17 cellular contexts compared by ENCODE assay signal in genomic region chr11:120680322-120680721, GRCh38.
DNase-seq lines count a peak whose midpoint lies in the region; ATAC-seq, FAIRE-seq and TF ChIP-seq lines count a peak whose summit lies in the region.
"Had no signal": no experiment of that assay in that cellular context is flagged by ENCODE, and none has a peak within 500 bp of the region (broad histone marks: within the 10 kb centered on the region; RNA-seq: fewer than 3 reads in every experiment).

No MANE protein-coding gene starts in this region.

- no peak for FAIRE-seq in H1 (lab: Jason Lieb, UNC)
- FAIRE-seq: GM18507 had no signal

- DNase-seq in activated CD4-positive, alpha-beta T cell treated with anti-CD3 and anti-CD28 coated beads for 36 hours, result no peak
- DNase-seq in activated CD4-positive, alpha-beta T cell treated with anti-CD3 and anti-CD28 coated beads for 4 hours, result no peak
- DNase-seq in PC-3, result peak; percentile 33
- DNase-seq in H1 (ENCODE audit: low read depth in 1 of 2, low spot score in 2 of 2), result no peak
- DNase-seq in stimulated activated effector memory CD8-positive, alpha-beta T cell treated with anti-CD3 and anti-CD28 coated beads, Interleukin-12 subunit alpha, Interleukin-12 subunit beta, amount 100 ng/mL, for 72 hours (ENCODE audit: low spot score in 2 of 2), result no peak
- DNase-seq: AML-193; CD8-positive, alpha-beta memory T cell; DMS53; GF-D8; GM23248; H7 had no signal

- no peak overlapping the region for H4K5ac ChIP-seq in H1 (ENCODE audit: insufficient read length, low read depth, low read length)

- no peak overlapping the region for H3K4me3 Mint-ChIP-seq in activated CD4-positive, alpha-beta T cell treated with anti-CD3 and anti-CD28 coated beads for 36 hours
- H3K4me3 Mint-ChIP-seq in stimulated activated effector memory CD8-positive, alpha-beta T cell treated with anti-CD3 and anti-CD28 coated beads, Interleukin-12 subunit alpha, Interleukin-12 subunit beta, amount 100 ng/mL, for 72 hours, result no peak overlapping the region
- H3K4me3 Mint-ChIP-seq: CD8-positive, alpha-beta memory T cell; IgD-negative memory B cell had no signal

- no peak overlapping the region for H3K14ac ChIP-seq in H1 (ENCODE audit: insufficient read length)

- no peak overlapping the region for H2BK20ac ChIP-seq in H1 (ENCODE audit: low read length)

- no peak overlapping the region for H2AFZ ChIP-seq in PC-3 (ENCODE audit: low read length)
- no peak overlapping the region for H2AFZ ChIP-seq in H1 (ENCODE audit: low read length)
- H2AFZ ChIP-seq: GM23248 had no signal

- H4K91ac ChIP-seq in H1 (replicated peaks; ENCODE audit: insufficient read length, low read length), result no peak overlapping the region

- H3K9me3 Mint-ChIP-seq in activated CD4-positive, alpha-beta T cell treated with anti-CD3 and anti-CD28 coated beads for 36 hours (ENCODE audit: low read depth), result no peaks in the 10 kb centered on the region
- no peaks in the 10 kb centered on the region for H3K9me3 Mint-ChIP-seq in stimulated activated effector memory CD8-positive, alpha-beta T cell treated with anti-CD3 and anti-CD28 coated beads, Interleukin-12 subunit alpha, Interleukin-12 subunit beta, amount 100 ng/mL, for 72 hours
- H3K9me3 Mint-ChIP-seq: CD8-positive, alpha-beta memory T cell had no signal

- no peaks in the 10 kb centered on the region for H3K36me3 Mint-ChIP-seq in activated CD4-positive, alpha-beta T cell treated with anti-CD3 and anti-CD28 coated beads for 36 hours (ENCODE audit: low read depth)
- no peaks in the 10 kb centered on the region for H3K36me3 Mint-ChIP-seq in stimulated activated effector memory CD8-positive, alpha-beta T cell treated with anti-CD3 and anti-CD28 coated beads, Interleukin-12 subunit alpha, Interleukin-12 subunit beta, amount 100 ng/mL, for 72 hours
- H3K36me3 Mint-ChIP-seq: CD8-positive, alpha-beta memory T cell; IgD-negative memory B cell had no signal

- no peak overlapping the region for H3K27ac ChIP-seq in PC-3 (ENCODE audit: low read length)
- H3K27ac ChIP-seq in H1 (ENCODE audit: low read depth, low read length), result no peak overlapping the region
- H3K27ac ChIP-seq: 22Rv1, BLaER1, GM23248 had no signal

- no peak overlapping the region for H4K8ac ChIP-seq in H1 (ENCODE audit: extremely low read depth, insufficient read depth, low read length)

- no peak overlapping the region for H3K4me3 ChIP-seq in PC-3 (ENCODE audit: low read length)
- H3K4me3 ChIP-seq in H1 (ENCODE audit: extremely low read depth in 1 of 4, insufficient read depth in 2 of 4, low read depth in 3 of 4, low read length in 4 of 4), result no peak overlapping the region
- H3K4me3 ChIP-seq: BLaER1, GM23248 had no signal

- H4K20me1 ChIP-seq in PC-3 (ENCODE audit: low read length) (no peaks in the 10 kb centered on the region), H1 (replicated peaks in 1 of 2; ENCODE audit: control insufficient read depth in 1 of 2, insufficient read depth in 2 of 2, low read length in 2 of 2) (no peaks in the 10 kb centered on the region)
- H4K20me1 ChIP-seq: BLaER1 had no signal

- H3K4ac ChIP-seq in H1 (replicated peaks; ENCODE audit: insufficient read length, low read depth, low read length), result no peak overlapping the region

- H3K9ac ChIP-seq in PC-3 (ENCODE audit: low read length), result no peak overlapping the region
- no peak overlapping the region; a peak in 1 of 7 replicates for H3K9ac ChIP-seq in H1 (replicated peaks in 1 of 4; ENCODE audit: extremely low read depth in 1 of 4, low read depth in 3 of 4, low read length in 3 of 4)
- H3K9ac ChIP-seq: BLaER1, GM23248 had no signal

- no peaks in the 10 kb centered on the region for H3F3A ChIP-seq in PC-3 (ENCODE audit: low read length, unreplicated experiment)

- no peaks in the 10 kb centered on the region for H3K9me2 ChIP-seq in PC-3 (replicated peaks; ENCODE audit: low read length)

- H3K79me1 ChIP-seq in H1 (ENCODE audit: low read depth, low read length), result 0 out of 2 replicates have a peak, but pooled peaks cover 2% of the 10 kb centered on the region

- TF ChIP-seq CTCF in PC-3 (conservative IDR thresholded peaks at IDR 0.05; ENCODE audit: low read depth, low read length), result no peak
- no peak for TF ChIP-seq CTCF in H1 (IDR thresholded peaks at IDR 0.05; ENCODE audit: control extremely low read depth in 1 of 3, insufficient read depth in 1 of 3, low read depth in 1 of 3, low read length in 3 of 3)

- H3K18ac ChIP-seq in H1 (ENCODE audit: extremely low read depth, low read length), result no peak overlapping the region

- no peaks in the 10 kb centered on the region for H3K4me1 Mint-ChIP-seq in activated CD4-positive, alpha-beta T cell treated with anti-CD3 and anti-CD28 coated beads for 36 hours
- no peaks in the 10 kb centered on the region for H3K4me1 Mint-ChIP-seq in stimulated activated effector memory CD8-positive, alpha-beta T cell treated with anti-CD3 and anti-CD28 coated beads, Interleukin-12 subunit alpha, Interleukin-12 subunit beta, amount 100 ng/mL, for 72 hours
- H3K4me1 Mint-ChIP-seq: CD8-positive, alpha-beta memory T cell had no signal

- H3K36me3 ChIP-seq in PC-3 (ENCODE audit: low read depth, low read length) (no peaks in the 10 kb centered on the region), H1 (ENCODE audit: control insufficient read depth in 2 of 4, insufficient read depth in 4 of 4, low read length in 3 of 4) (no peaks in the 10 kb centered on the region; a peak in 1 of 8 replicates)
- H3K36me3 ChIP-seq: BLaER1 had no signal

- no peak for TF ChIP-seq RAD21 in H1 (IDR thresholded peaks at IDR 0.05 in 1 of 2, conservative IDR thresholded peaks at IDR 0.05 in 1 of 2; ENCODE audit: low read depth in 2 of 2, low read length in 2 of 2)

- no TSS peak for BruUV-seq in PC-3 (replicated peaks; lab: Mats Ljungman, UMichigan)

- H3K27me3 Mint-ChIP-seq in activated CD4-positive, alpha-beta T cell treated with anti-CD3 and anti-CD28 coated beads for 36 hours, result peaks cover 32% of the 10 kb centered on the region

- no peak for TF ChIP-seq POLR2A in H1 (IDR thresholded peaks at IDR 0.05; ENCODE audit: control extremely low read depth in 1 of 2, low read depth in 2 of 2, low read length in 2 of 2)

- no peak for TF ChIP-seq EP300 in H1 (IDR thresholded peaks at IDR 0.05; ENCODE audit: borderline replicate concordance in 1 of 2, low read depth in 2 of 2, low read length in 2 of 2)

- no peak overlapping the region for H3K4me2 ChIP-seq in PC-3 (ENCODE audit: low read length)
- no peak overlapping the region for H3K4me2 ChIP-seq in H1 (ENCODE audit: insufficient read depth in 1 of 2, low read depth in 2 of 2, low read length in 2 of 2)
- H3K4me2 ChIP-seq: BLaER1 had no signal

- POLR2A ChIA-PET in activated CD4-positive, alpha-beta T cell treated with anti-CD3 and anti-CD28 coated beads for 36 hours (lab: Charles Lee), result no interaction called here
- POLR2A ChIA-PET in PC-3 (lab: Charles Lee; ENCODE audit: unreplicated experiment) (no interaction called here), H1 (lab: Charles Lee; ENCODE audit: partially characterized antibody) (no interaction called here)

- no peak overlapping the region for H2BK15ac ChIP-seq in H1 (ENCODE audit: low read length)

- intact Hi-C loops in activated CD4-positive, alpha-beta T cell treated with anti-CD3 and anti-CD28 coated beads for 36 hours (cut with DNase I, micrococcal nuclease), result loop anchor here (10.0 kb wide), 2 partner anchors 346 to 514 kb away; partner anchors contain the start of gene ARHGEF12 (in 1 of the 2)
- intact Hi-C loops in PC-3 (cut with micrococcal nuclease), result no loop called here

- CTCF ChIA-PET in activated CD4-positive, alpha-beta T cell treated with anti-CD3 and anti-CD28 coated beads for 36 hours (lab: Charles Lee), result no interaction called here
- CTCF ChIA-PET in PC-3 (lab: Charles Lee) (no interaction called here), H1 (lab: Charles Lee; ENCODE audit: partially characterized antibody) (interaction anchor here (1.1 to 12.7 kb wide), 11 partner anchors 12 to 345 kb away, joined by 3 to 98 read pairs (median 5); partner anchors contain the start of gene GRIK4)

- H3K23me2 ChIP-seq in H1 (ENCODE audit: low read depth, low read length), result no peaks in the 10 kb centered on the region; the same call in 1 of the 2 replicates

- H3K27me3 ChIP-seq in PC-3 (ENCODE audit: low read length) (peaks cover 60% of the 10 kb centered on the region), H1 (replicated peaks in 1 of 4; ENCODE audit: control insufficient read depth in 3 of 4, extremely low read depth in 1 of 4, insufficient read depth in 3 of 4, low read length in 3 of 4) (no peaks in the 10 kb centered on the region)
- H3K27me3 ChIP-seq: BLaER1 had no signal

- H3K9me3 ChIP-seq in PC-3 (ENCODE audit: low read length) (no peaks in the 10 kb centered on the region), H1 (ENCODE audit: insufficient read depth in 2 of 2, low read depth in 1 of 2, low read length in 1 of 2) (no peaks in the 10 kb centered on the region)
- H3K9me3 ChIP-seq: BLaER1 had no signal

- H2BK12ac ChIP-seq in H1 (ENCODE audit: low read depth, low read length), result 0 out of 2 replicates have a peak overlapping the region, but pooled peaks have one; percentile 13

- H3K27ac Mint-ChIP-seq in activated CD4-positive, alpha-beta T cell treated with anti-CD3 and anti-CD28 coated beads for 36 hours, result no peak overlapping the region
- H3K27ac Mint-ChIP-seq in stimulated activated effector memory CD8-positive, alpha-beta T cell treated with anti-CD3 and anti-CD28 coated beads, Interleukin-12 subunit alpha, Interleukin-12 subunit beta, amount 100 ng/mL, for 72 hours, result no peak overlapping the region
- H3K27ac Mint-ChIP-seq: IgD-negative memory B cell had no signal

- H3K4me1 ChIP-seq in PC-3 (ENCODE audit: insufficient read depth, low read length), result no peaks in the 10 kb centered on the region
- peaks cover 0 to 10% (median 5%) of the 10 kb centered on the region in 4 experiments; a peak in 5 of 7 replicates for H3K4me1 ChIP-seq in H1 (replicated peaks in 1 of 4; ENCODE audit: control insufficient read depth in 3 of 4, insufficient read depth in 4 of 4, low read length in 3 of 4)

- no peak overlapping the region for H3K56ac ChIP-seq in H1 (replicated peaks; ENCODE audit: insufficient read length, low read depth, low read length)

- no peaks in the 10 kb centered on the region for H3K79me2 ChIP-seq in PC-3 (ENCODE audit: low read length)
- H3K79me2 ChIP-seq in H1 (ENCODE audit: control insufficient read depth in 1 of 2, insufficient read depth in 2 of 2, low read length in 2 of 2), result no peaks in the 10 kb centered on the region

- 94% methylated on average over 5 of the region's 5 CpGs; no CpG with 5 or more reads in 1 of the 2 experiments for WGBS in H1 (ENCODE audit: extremely low coverage in 1 of 2, insufficient coverage in 1 of 2, insufficient read length in 1 of 2, insufficient replicate concordance in 2 of 2, low coverage in 1 of 2, low lambda C conversion rate in 2 of 2, missing lambda C conversion rate in 1 of 2), 2 experiments

- H2BK5ac ChIP-seq in H1 (ENCODE audit: low read depth, low read length), result no peak overlapping the region

- peak; percentile 51 for ATAC-seq in activated CD4-positive, alpha-beta T cell treated with anti-CD3 and anti-CD28 coated beads for 36 hours
- peak; percentile 32; the same call in 1 of the 2 replicates for ATAC-seq in PC-3
- ATAC-seq in stimulated activated effector memory CD8-positive, alpha-beta T cell treated with anti-CD3 and anti-CD28 coated beads, Interleukin-12 subunit alpha, Interleukin-12 subunit beta, amount 100 ng/mL, for 72 hours, result peak; percentile 7
- ATAC-seq in HG02798 (IDR thresholded peaks at IDR 0.05; ENCODE audit: poor library complexity, unreplicated experiment), result no peak
- ATAC-seq in HG02763 (IDR thresholded peaks at IDR 0.05; ENCODE audit: unreplicated experiment), result no peak

- no peak overlapping the region for H2AK5ac ChIP-seq in H1 (ENCODE audit: low read depth, low read length)

- no peak overlapping the region for H2BK120ac ChIP-seq in H1 (replicated peaks; ENCODE audit: low read depth, low read length)

- no peak overlapping the region for H3K23ac ChIP-seq in H1 (ENCODE audit: insufficient read length)

Comparison
In these comparisons a context has a peak if more than half of its experiments do, and no peak if none do; other contexts are left out.
1. ATAC-seq: peak in activated CD4-positive, alpha-beta T cell treated with anti-CD3 and anti-CD28 coated beads for 36 hours (single experiment), PC-3 (single experiment) and stimulated activated effector memory CD8-positive, alpha-beta T cell treated with anti-CD3 and anti-CD28 coated beads, Interleukin-12 subunit alpha, Interleukin-12 subunit beta, amount 100 ng/mL, for 72 hours (single experiment); none in HG02798 (single experiment) and HG02763 (single experiment).